28 cellular contexts compared by ENCODE assay signal in genomic region chr5:34002629-34003328, GRCh38. TPM values are rescaled to one million over a fixed set of nuclear protein-coding genes. Genes with fewer than 3 reads are reported as not detected.
DNase-seq lines count a peak whose midpoint lies in the region; ATAC-seq and TF ChIP-seq lines count a peak whose summit lies in the region.
"Had no signal": no experiment of that assay in that cellular context is flagged by ENCODE, and none has a peak within 500 bp of the region (broad histone marks: within the 10 kb centered on the region; RNA-seq: fewer than 3 reads in every experiment).

No MANE protein-coding gene starts in this region.

- no peak for TF ChIP-seq POLR2A in heart left ventricle (IDR thresholded peaks at IDR 0.05)

- no peaks in the 10 kb centered on the region for H4K20me1 ChIP-seq in PC-9 (ENCODE audit: insufficient read depth)
- H4K20me1 ChIP-seq: BLaER1 had no signal

- H3K9me3 ChIP-seq in heart left ventricle: no peaks in the 10 kb centered on the region
- H3K9me3 ChIP-seq in PC-9 (ENCODE audit: insufficient read depth, low read depth): no peaks in the 10 kb centered on the region
- H3K9me3 ChIP-seq: BLaER1, heart right ventricle had no signal

- no peaks in the 10 kb centered on the region for H3K9me2 ChIP-seq in PC-9 (ENCODE audit: insufficient read depth)

- no peak overlapping the region for H2AFZ ChIP-seq in PC-9
- H2AFZ ChIP-seq: GM23338 had no signal

- peaks cover 9% of the 10 kb centered on the region; the same call in 1 of the 2 replicates for H3K79me2 ChIP-seq in PC-9 (ENCODE audit: low read depth)

- ATAC-seq in heart left ventricle (peak; percentile 18 to 67 (median 34)), Right ventricle myocardium inferior (no peak), HG03469 (IDR thresholded peaks at IDR 0.05; ENCODE audit: unreplicated experiment) (no peak)
- ATAC-seq: activated CD8-positive, alpha-beta memory T cell treated with anti-CD3 and anti-CD28 coated beads, Interleukin-2, amount 10 ng/mL, durations not matched to agents 7 days and 5 days; GM23338; T-helper 17 cell had no signal

- 85 to 94% (median 88%) methylated on average over 9 to 10 of the region's 10 CpGs for WGBS in heart left ventricle, 4 donors

- BruUV-seq in PC-9 (replicated peaks; lab: Mats Ljungman, UMichigan): no TSS peak

- H3K4me3 ChIP-seq in heart left ventricle (no peak overlapping the region), PC-9 (no peak overlapping the region)
- H3K4me3 ChIP-seq: BLaER1, GM23338, heart right ventricle, SK-N-MC had no signal

- peaks cover 0 to 13% (median 8%) of the 10 kb centered on the region in 12 donors for H3K4me1 ChIP-seq in heart left ventricle
- peaks cover 13% of the 10 kb centered on the region for H3K4me1 ChIP-seq in PC-9 (replicated peaks; ENCODE audit: insufficient read depth)

- H3K36me3 ChIP-seq in heart left ventricle: peaks cover 0 to 57% (median 40%) of the 10 kb centered on the region in 9 donors
- no peaks in the 10 kb centered on the region for H3K36me3 ChIP-seq in PC-9 (ENCODE audit: low read depth)

- H3F3A ChIP-seq in PC-9 (ENCODE audit: insufficient read depth, low read depth): peaks cover 8% of the 10 kb centered on the region; the same call in 1 of the 2 replicates

- no peak for TF ChIP-seq CTCF in heart left ventricle (IDR thresholded peaks at IDR 0.05)
- TF ChIP-seq CTCF in PC-9 (conservative IDR thresholded peaks at IDR 0.05): no peak

- POLR2A ChIA-PET in PC-9 (lab: Charles Lee; ENCODE audit: unreplicated experiment): no interaction called here

- H3K4me2 ChIP-seq in PC-9: no peak overlapping the region
- H3K4me2 ChIP-seq: BLaER1, GM23338 had no signal

- peak in 1 of 5 donors; percentile 26 for DNase-seq in heart left ventricle
- no peak for DNase-seq in Right ventricle myocardium inferior (ENCODE audit: missing footprints)
- peak; percentile 34 for DNase-seq in M059J (ENCODE audit: low read depth)
- peak; percentile 29 for DNase-seq in glomerular visceral epithelial cell (ENCODE audit: extremely low spot score)
- peak; percentile 36 for DNase-seq in stimulated activated CD8-positive, alpha-beta memory T cell treated with anti-CD3 and anti-CD28 coated beads, Interleukin-4, amount 100 ng/mL, for 48 hours
- no peak for DNase-seq in PC-9
- DNase-seq in hepatic stellate cell (ENCODE audit: low spot score): no peak
- DNase-seq: ACHN; activated CD8-positive, alpha-beta memory T cell treated with anti-CD3 and anti-CD28 coated beads, Interleukin-2, amount 10 ng/mL, durations not matched to agents 7 days and 5 days; activated naive CD4-positive, alpha-beta T cell treated with anti-CD3 and anti-CD28 coated beads, Interleukin-2, amount 10 ng/mL, durations not matched to agents 7 days and 5 days; aorta; COR-L47; DMS79; dorsolateral prefrontal cortex; heart right ventricle; MV-4-11; NCI-H1694 treated with DMSO at 0.1 percent for 48 hours; NCI-H2171; NCI-H524 treated with DMSO at 0.1 percent for 48 hours; nephron progenitor cell; posterior cingulate gyrus; T-helper 17 cell had no signal

- intact Hi-C loops in heart left ventricle (cut with DNase I) (loop anchor here in 2 of 10 donors (5.0 to 10.0 kb wide), 2 partner anchors 460 to 912 kb away; partner anchors contain the start of genes BRIX1 (in 1 of the 2) and RAD1 (in 1 of the 2)), Right ventricle myocardium inferior (cut with DNase I) (no loop called here), PC-9 (cut with micrococcal nuclease; ENCODE audit: unreplicated experiment) (no loop called here)

- no peak overlapping the region for H3K27ac ChIP-seq in heart left ventricle
- no peak overlapping the region for H3K27ac ChIP-seq in PC-9
- H3K27ac ChIP-seq: BLaER1, heart right ventricle, SK-N-MC had no signal

- H3K27me3 ChIP-seq in heart left ventricle (no peaks in the 10 kb centered on the region), PC-9 (ENCODE audit: insufficient read depth, low read depth) (no peaks in the 10 kb centered on the region)
- H3K27me3 ChIP-seq: BLaER1, dorsolateral prefrontal cortex, heart right ventricle had no signal

- CTCF ChIA-PET in PC-9 (lab: Charles Lee): no interaction called here

RNA-seq across cellular contexts. Expression of gene AMACR, which starts 5.1 kb away (rescaled TPM):
- total RNA-seq in heart left ventricle (10 to 100 TPM in 4 of 9 donors, 1 to 10 TPM in 5; 2.6 to 17.5 (median 8.4) TPM), Right ventricle myocardium inferior (6.1 TPM), PC-9 (2021) (31.1 and 31.2 TPM in 2 replicates)
- 1 to 10 TPM; 3.3 to 4.6 TPM for polyA plus RNA-seq in heart left ventricle
- 13.9 and 23.6 TPM in 2 replicates for total RNA-seq in M059J (2014; rRNA removed; shearing (Covaris generic))

RNA-seq across cellular contexts. Expression of gene SLC45A2, which starts 18.3 kb away (rescaled TPM):
- under 1 TPM in 1 of 9 donors, not detected in 8; 0.30 TPM for total RNA-seq in heart left ventricle
- not detected for polyA plus RNA-seq in heart left ventricle
- not detected for total RNA-seq in Right ventricle myocardium inferior
- not detected in 2 replicates for total RNA-seq in M059J (2014; rRNA removed; shearing (Covaris generic))
- total RNA-seq in PC-9 (2021): 0.20 and 0.33 TPM in 2 replicates
- total RNA-seq: endothelial cell of umbilical vein, GM23338, T-helper 17 cell, ureter had no signal
- polyA plus RNA-seq: aorta, endothelial cell of umbilical vein, GM23338, heart right ventricle had no signal

RNA-seq across cellular contexts. Expression of gene C1QTNF3, which starts 40.2 kb away (rescaled TPM):
- total RNA-seq in heart left ventricle (10 to 100 TPM in 1 of 9 donors, 1 to 10 TPM in 3, under 1 TPM in 5; 0.20 to 11.6 (median 0.93) TPM), Right ventricle myocardium inferior (0.60 TPM), PC-9 (2021) (8.3 and 9.4 TPM in 2 replicates)
- polyA plus RNA-seq in heart left ventricle: 1 to 10 TPM in 1 of 2 donors, under 1 TPM in 1; 0.58 to 1.5 TPM
- total RNA-seq in M059J (2014; rRNA removed; shearing (Covaris generic)): 1.1 and 1.3 TPM in 2 replicates

Comparison
In these comparisons a context has a peak if more than half of its experiments do, and no peak if none do; other contexts are left out.
1. ATAC-seq: peak in heart left ventricle (4 of 4); none in Right ventricle myocardium inferior (single experiment) and HG03469 (single experiment).
2. DNase-seq: peak in M059J (single experiment), glomerular visceral epithelial cell (single experiment) and stimulated activated CD8-positive, alpha-beta memory T cell treated with anti-CD3 and anti-CD28 coated beads, Interleukin-4, amount 100 ng/mL, for 48 hours (single experiment); none in Right ventricle myocardium inferior (single experiment), PC-9 (0 of 2) and hepatic stellate cell (single experiment).